In the genomic region with DNA sequence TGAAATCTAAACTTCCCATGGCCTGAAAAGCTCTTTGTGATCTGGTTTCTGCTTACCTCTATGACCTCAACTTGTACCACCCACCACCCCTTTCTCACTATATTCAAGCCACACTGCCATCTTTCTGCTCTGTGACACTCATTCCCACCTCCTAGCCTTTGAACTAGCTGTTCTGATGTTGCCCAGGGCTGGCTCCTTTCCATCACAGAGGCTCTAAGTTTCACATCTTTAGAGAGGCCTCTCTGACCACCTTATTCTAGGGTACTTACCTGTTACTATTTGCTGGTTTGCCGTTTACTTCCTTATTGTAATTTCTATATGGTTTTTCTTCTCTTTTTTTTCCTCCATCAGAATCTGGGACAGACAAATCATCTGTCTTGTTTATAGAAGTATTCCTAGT, we compare ENCODE assay signal across 21 cellular contexts. TPM values are rescaled to one million over a fixed set of nuclear protein-coding genes. Genes with fewer than 3 reads are reported as not detected.
DNase-seq lines count a peak whose midpoint lies in the region; ATAC-seq and TF ChIP-seq lines count a peak whose summit lies in the region.
"Had no signal": no experiment of that assay in that cellular context is flagged by ENCODE, and none has a peak within 500 bp of the region (broad histone marks: within the 10 kb centered on the region; RNA-seq: fewer than 3 reads in every experiment).

No MANE protein-coding gene starts in this region.

- H3K4me3 ChIP-seq in breast epithelium, result no peak overlapping the region
- no peak overlapping the region for H3K4me3 ChIP-seq in OCI-LY1 (ENCODE audit: low read depth, low read length, poor library complexity, severe bottlenecking)
- peak overlapping the region; percentile 24; the same call in 1 of the 2 replicates for H3K4me3 ChIP-seq in iPS-20b (ENCODE audit: low read length)
- no peak overlapping the region for H3K4me3 ChIP-seq in body of pancreas
- H3K4me3 ChIP-seq: BLaER1 treated with 17β-estradiol and CSF1 and Interleukin-3, amounts not matched to agents 10 nM and 100 nM; HAP-1; mucosa of descending colon; spleen; uterus had no signal

- H3K27ac ChIP-seq in breast epithelium (no peak overlapping the region), OCI-LY1 (ENCODE audit: low read depth, low read length, poor library complexity, severe bottlenecking) (peak overlapping the region; percentile 1), iPS-20b (ENCODE audit: low read length) (no peak overlapping the region), body of pancreas (no peak overlapping the region)
- H3K27ac ChIP-seq: BLaER1 treated with 17β-estradiol and CSF1 and Interleukin-3, amounts not matched to agents 10 nM and 100 nM; uterus had no signal

- H3K36me3 Mint-ChIP-seq in MCF 10A (ENCODE audit: insufficient read depth, unreplicated experiment), result peaks cover 28% of the 10 kb centered on the region
- H3K36me3 Mint-ChIP-seq in stimulated activated naive B cell treated with anti-CD40 and anti-IgM and Interleukin-4, amounts not matched to agents 10 μg/mL and 1 μg/mL and 100 μg/mL, for 72 hours, result peaks cover 16 to 28% of the 10 kb centered on the region in 2 donors

- H3K9me2 ChIP-seq in OCI-LY1 (ENCODE audit: low read depth, low read length), result no peaks in the 10 kb centered on the region

- H3K36me3 ChIP-seq in breast epithelium (no peaks in the 10 kb centered on the region), OCI-LY1 (ENCODE audit: insufficient read depth, low read length) (0 out of 2 replicates have a peak, but pooled peaks cover 5% of the 10 kb centered on the region), iPS-20b (ENCODE audit: insufficient read depth, low read depth, low read length) (peaks cover 9% of the 10 kb centered on the region; the same call in 1 of the 2 replicates), body of pancreas (replicated peaks in 1 of 2; ENCODE audit: insufficient read depth in 1 of 2, low read depth in 2 of 2) (no peaks in the 10 kb centered on the region)
- H3K36me3 ChIP-seq: uterus had no signal

- H3K9me3 ChIP-seq in breast epithelium, result no peaks in the 10 kb centered on the region
- no peaks in the 10 kb centered on the region for H3K9me3 ChIP-seq in OCI-LY1 (ENCODE audit: low read length)
- H3K9me3 ChIP-seq in iPS-20b (ENCODE audit: insufficient read depth, low read depth, low read length), result no peaks in the 10 kb centered on the region
- H3K9me3 ChIP-seq in body of pancreas, result no peaks in the 10 kb centered on the region
- H3K9me3 ChIP-seq: BLaER1 treated with 17β-estradiol and CSF1 and Interleukin-3, amounts not matched to agents 10 nM and 100 nM; HAP-1; mucosa of descending colon; spleen; uterus had no signal

- no TSS peak for BruUV-seq in MCF 10A (replicated peaks; lab: Mats Ljungman, UMichigan)

- H3K4me2 ChIP-seq in OCI-LY1 (ENCODE audit: low read length), result no peak overlapping the region

- POLR2A ChIA-PET in MCF 10A (lab: Yijun Ruan, JAX), result interaction anchor here (1.0 to 8.6 kb wide), 5 partner anchors 11 to 209 kb away, joined by 3 to 202 read pairs (median 40); a partner anchor contains a TSS

- DNase-seq in MCF 10A (ENCODE audit: unreplicated experiment), result no peak
- no peak for DNase-seq in breast epithelium (ENCODE audit: low spot score in 2 of 2)
- DNase-seq in stimulated activated naive B cell treated with anti-CD40 and anti-IgM and Interleukin-4, amounts not matched to agents 10 μg/mL and 1 μg/mL and 100 μg/mL, for 72 hours, result no peak
- no peak for DNase-seq in dermis blood vessel endothelial cell
- DNase-seq in body of pancreas, result no peak
- DNase-seq: activated CD4-positive, alpha-beta T cell treated with anti-CD3 and anti-CD28 coated beads for 36 hours; activated naive CD4-positive, alpha-beta T cell treated with anti-CD3 and anti-CD28 coated beads, Interleukin-2, amount 50 U/mL, for 16 hours; activated T-cell treated with anti-CD3 and anti-CD28 coated beads, Interleukin-2, amount 50 U/mL, for 72 hours; left colon; mucosa of descending colon; NCI-H1436; NCI-H524; spleen; stimulated activated CD4-positive, alpha-beta T cell treated with anti-CD3 and anti-CD28 coated beads, Interleukin-4, amount 100 ng/mL, for 24 hours; uterus had no signal

- TF ChIP-seq POLR2A in breast epithelium (IDR thresholded peaks at IDR 0.05), result no peak
- TF ChIP-seq POLR2A in body of pancreas (IDR thresholded peaks at IDR 0.05), result no peak

- WGBS in body of pancreas, 2 donors, result 77 to 87% methylated on average over 1 of the region's 1 CpG

- H3K9ac ChIP-seq in OCI-LY1 (ENCODE audit: low read length) (no peak overlapping the region), iPS-20b (ENCODE audit: low read depth, low read length) (no peak overlapping the region)
- H3K9ac ChIP-seq: BLaER1 treated with 17β-estradiol and CSF1 and Interleukin-3, amounts not matched to agents 10 nM and 100 nM had no signal

- H3K27me3 ChIP-seq in breast epithelium (no peaks in the 10 kb centered on the region), OCI-LY1 (ENCODE audit: insufficient read depth, low read length) (no peaks in the 10 kb centered on the region), iPS-20b (ENCODE audit: insufficient read depth, low read length) (peaks cover 4% of the 10 kb centered on the region; the same call in 1 of the 2 replicates), body of pancreas (no peaks in the 10 kb centered on the region)
- H3K27me3 ChIP-seq: BLaER1 treated with 17β-estradiol and CSF1 and Interleukin-3, amounts not matched to agents 10 nM and 100 nM; spleen; uterus had no signal

- H3K79me2 ChIP-seq in OCI-LY1 (ENCODE audit: insufficient read depth, low read length), result peaks cover 61% of the 10 kb centered on the region

- no peak overlapping the region for H3K27ac Mint-ChIP-seq in MCF 10A (ENCODE audit: low read depth, unreplicated experiment)
- H3K27ac Mint-ChIP-seq in stimulated activated naive B cell treated with anti-CD40 and anti-IgM and Interleukin-4, amounts not matched to agents 10 μg/mL and 1 μg/mL and 100 μg/mL, for 72 hours, result peak overlapping the region; percentile 60
- H3K27ac Mint-ChIP-seq: activated CD4-positive, alpha-beta T cell treated with anti-CD3 and anti-CD28 coated beads for 36 hours; activated T-cell treated with anti-CD3 and anti-CD28 coated beads, Interleukin-2, amount 50 U/mL, for 72 hours had no signal

- H4K20me1 ChIP-seq in OCI-LY1 (ENCODE audit: insufficient read depth, low read length), result no peaks in the 10 kb centered on the region

- TF ChIP-seq CTCF in MCF 10A (IDR thresholded peaks at IDR 0.05; ENCODE audit: unreplicated experiment), result no peak
- no peak for TF ChIP-seq CTCF in breast epithelium (IDR thresholded peaks at IDR 0.05)
- TF ChIP-seq CTCF in OCI-LY1 (IDR thresholded peaks at IDR 0.05; ENCODE audit: low read length), result no peak
- TF ChIP-seq CTCF in body of pancreas (IDR thresholded peaks at IDR 0.05), result no peak

- peak in 1 of 2 donors; percentile 25 for ATAC-seq in stimulated activated naive B cell treated with anti-CD40 and anti-IgM and Interleukin-4, amounts not matched to agents 10 μg/mL and 1 μg/mL and 100 μg/mL, for 72 hours (replicated peaks)
- no peak for ATAC-seq in HG02840 (IDR thresholded peaks at IDR 0.05; ENCODE audit: low FRiP score, unreplicated experiment)
- ATAC-seq in body of pancreas, result no peak
- ATAC-seq: activated CD4-positive, alpha-beta T cell treated with anti-CD3 and anti-CD28 coated beads for 36 hours; activated T-cell treated with anti-CD3 and anti-CD28 coated beads, Interleukin-2, amount 50 U/mL, for 72 hours; left colon; mucosa of descending colon; Right ventricle myocardium inferior had no signal

- intact Hi-C loops in MCF 10A (cut with micrococcal nuclease), result no loop called here
- intact Hi-C loops in breast epithelium (cut with DNase I; ENCODE audit: low total_unique reads), result loop anchor here (2.0 to 10.0 kb wide), 2 partner anchors 27 to 79 kb away; no protein-coding TSS in a partner anchor
- intact Hi-C loops in body of pancreas (cut with DNase I), result no loop called here

- H2AFZ ChIP-seq in OCI-LY1 (ENCODE audit: low read length), result no peak overlapping the region

- H3K9me3 Mint-ChIP-seq in MCF 10A (ENCODE audit: unreplicated experiment), result no peaks in the 10 kb centered on the region
- no peaks in the 10 kb centered on the region for H3K9me3 Mint-ChIP-seq in stimulated activated naive B cell treated with anti-CD40 and anti-IgM and Interleukin-4, amounts not matched to agents 10 μg/mL and 1 μg/mL and 100 μg/mL, for 72 hours
- H3K9me3 Mint-ChIP-seq: activated T-cell treated with anti-CD3 and anti-CD28 coated beads, Interleukin-2, amount 50 U/mL, for 72 hours had no signal

- H3K27me3 Mint-ChIP-seq in MCF 10A (ENCODE audit: insufficient read depth, unreplicated experiment), result no peaks in the 10 kb centered on the region
- no peaks in the 10 kb centered on the region for H3K27me3 Mint-ChIP-seq in stimulated activated naive B cell treated with anti-CD40 and anti-IgM and Interleukin-4, amounts not matched to agents 10 μg/mL and 1 μg/mL and 100 μg/mL, for 72 hours
- H3K27me3 Mint-ChIP-seq: activated CD4-positive, alpha-beta T cell treated with anti-CD3 and anti-CD28 coated beads for 36 hours had no signal

- CTCF ChIA-PET in MCF 10A (lab: Yijun Ruan, JAX), result interaction anchor here (0.8 to 2.5 kb wide), 4 partner anchors 10 to 76 kb away, joined by 3 to 14 read pairs (median 4); no protein-coding TSS in a partner anchor

- H3K4me1 ChIP-seq in breast epithelium (peaks cover 0 to 13% of the 10 kb centered on the region in 2 donors), OCI-LY1 (ENCODE audit: insufficient read depth, low read length, severe bottlenecking) (peaks cover 38% of the 10 kb centered on the region), iPS-20b (ENCODE audit: insufficient read depth, low read length) (peaks cover 27% of the 10 kb centered on the region), body of pancreas (peaks cover 21% of the 10 kb centered on the region)

- no peaks in the 10 kb centered on the region for H3F3A ChIP-seq in OCI-LY1 (ENCODE audit: insufficient read depth, low read length)

- H3K4me1 Mint-ChIP-seq in MCF 10A (ENCODE audit: insufficient read depth, unreplicated experiment), result peaks cover 47% of the 10 kb centered on the region
- H3K4me1 Mint-ChIP-seq in stimulated activated naive B cell treated with anti-CD40 and anti-IgM and Interleukin-4, amounts not matched to agents 10 μg/mL and 1 μg/mL and 100 μg/mL, for 72 hours, result peaks cover 30 to 38% of the 10 kb centered on the region in 2 donors

- peak overlapping the region; percentile 3 for H3K4me3 Mint-ChIP-seq in MCF 10A (ENCODE audit: unreplicated experiment)
- peak overlapping the region in 1 of 2 donors; percentile 25 for H3K4me3 Mint-ChIP-seq in stimulated activated naive B cell treated with anti-CD40 and anti-IgM and Interleukin-4, amounts not matched to agents 10 μg/mL and 1 μg/mL and 100 μg/mL, for 72 hours
- H3K4me3 Mint-ChIP-seq: activated CD4-positive, alpha-beta T cell treated with anti-CD3 and anti-CD28 coated beads for 36 hours; activated T-cell treated with anti-CD3 and anti-CD28 coated beads, Interleukin-2, amount 50 U/mL, for 72 hours had no signal

RNA-seq across cellular contexts. Expression of a gene that starts 4.3 kb away (rescaled TPM):
- total RNA-seq in MCF 10A (2022) (164 and 169 TPM in 2 replicates), breast epithelium (10 to 100 TPM; 43.5 to 86.8 (median 86.2) TPM), dermis blood vessel endothelial cell (114 and 127 TPM in 2 replicates), body of pancreas (10 to 100 TPM; 19.8 to 28.5 TPM)
